8 cellular contexts compared by ENCODE assay signal in genomic region chr5:77972545-77973252, GRCh38.
DNase-seq lines count a peak whose midpoint lies in the region; ATAC-seq, FAIRE-seq and TF ChIP-seq lines count a peak whose summit lies in the region.

No MANE protein-coding gene starts in this region.

- peak overlapping the region; percentile 48 for H2BK15ac ChIP-seq in mesenchymal stem cell (ENCODE audit: low read depth, poor library complexity, severe bottlenecking)

- H2BK120ac ChIP-seq in mesenchymal stem cell (ENCODE audit: low read depth, low read length): no peak overlapping the region

- no peak overlapping the region for H3K4ac ChIP-seq in mesenchymal stem cell (ENCODE audit: low read depth in 1 of 2, low read length in 2 of 2)

- H3K9me3 ChIP-seq in mesenchymal stem cell (ENCODE audit: control insufficient read depth, low read length): no peaks in the 10 kb centered on the region
- no peaks in the 10 kb centered on the region for H3K9me3 ChIP-seq in upper lobe of right lung

- H3K14ac ChIP-seq in mesenchymal stem cell (ENCODE audit: low read length in 2 of 2): no peak overlapping the region

- H3K79me1 ChIP-seq in mesenchymal stem cell (replicated peaks; ENCODE audit: low read length, poor library complexity, severe bottlenecking): no peaks in the 10 kb centered on the region

- H2AFZ ChIP-seq in mesenchymal stem cell (ENCODE audit: low read depth, low read length): no peak overlapping the region

- no peak overlapping the region for H2BK5ac ChIP-seq in mesenchymal stem cell (ENCODE audit: low read depth, low read length, poor library complexity, severe bottlenecking)

- H3K27ac ChIP-seq in mesenchymal stem cell (ENCODE audit: low read length, poor library complexity, severe bottlenecking) (no peak overlapping the region), upper lobe of right lung (no peak overlapping the region)

- TF ChIP-seq CTCF in bronchial epithelial cell (IDR thresholded peaks at IDR 0.05; ENCODE audit: insufficient read depth, low read length, severe bottlenecking) (peak; percentile 10), upper lobe of right lung (IDR thresholded peaks at IDR 0.05) (peak; percentile 11)

- no peak overlapping the region for H4K8ac ChIP-seq in mesenchymal stem cell (ENCODE audit: low read length)

- no peak overlapping the region for H2AK5ac ChIP-seq in mesenchymal stem cell (ENCODE audit: low read length, severe bottlenecking)

- no peak overlapping the region for H4K91ac ChIP-seq in mesenchymal stem cell (ENCODE audit: low read length)

- H3K36me3 ChIP-seq in bronchial epithelial cell (ENCODE audit: control insufficient read depth, insufficient read depth, low read length) (no peaks in the 10 kb centered on the region), mesenchymal stem cell (ENCODE audit: control insufficient read depth in 1 of 2, insufficient read depth in 2 of 2, low read depth in 1 of 2, low read length in 2 of 2) (no peaks in the 10 kb centered on the region), upper lobe of right lung (no peaks in the 10 kb centered on the region)

- H2BK12ac ChIP-seq in mesenchymal stem cell (ENCODE audit: low read length in 2 of 2): no peak overlapping the region

- no peak overlapping the region for H3K18ac ChIP-seq in mesenchymal stem cell (ENCODE audit: low read depth in 1 of 2, low read length in 2 of 2)

- H3K4me2 ChIP-seq in mesenchymal stem cell (ENCODE audit: low read length, poor library complexity, severe bottlenecking): peak overlapping the region; percentile 71

- 8% methylated on average over 37 of the region's 54 CpGs for WGBS in mesenchymal stem cell

- peaks cover 7% of the 10 kb centered on the region for H3K4me1 ChIP-seq in mesenchymal stem cell (ENCODE audit: control insufficient read depth, insufficient read depth, low read depth, low read length)
- H3K4me1 ChIP-seq in upper lobe of right lung: peaks cover 11% of the 10 kb centered on the region

- H3K23ac ChIP-seq in mesenchymal stem cell (ENCODE audit: low read length in 2 of 2): peak overlapping the region in 1 of 2 experiments; percentile 9

- ATAC-seq in upper lobe of right lung: peak; percentile 61

- DNase-seq in stimulated activated CD4-positive, alpha-beta T cell treated with anti-CD3 and anti-CD28 coated beads, Interleukin-12 subunit alpha, Interleukin-12 subunit beta, amount 100 ng/mL, for 4 hours: peak; percentile 17
- DNase-seq in stimulated activated CD4-positive, alpha-beta T cell treated with anti-CD3 and anti-CD28 coated beads, Interleukin-1b, Interleukin-23, amount 100 ng/mL, for 48 hours: no peak
- DNase-seq in NAMALWA (ENCODE audit: low spot score) (peak; percentile 23), bronchial epithelial cell (ENCODE audit: low read depth) (no peak), mesenchymal stem cell (no peak), upper lobe of right lung (no peak), NCI-H2171 treated with DMSO at 0.1 percent for 48 hours (lab: John Stamatoyannopoulos, UW) (no peak), NCI-H2196 treated with DMSO at 0.1 percent for 48 hours (lab: John Stamatoyannopoulos, UW; ENCODE audit: unreplicated experiment) (no peak)

- FAIRE-seq in bronchial epithelial cell (lab: Jason Lieb, UNC): no peak

- H3K27me3 ChIP-seq in bronchial epithelial cell (ENCODE audit: control insufficient read depth, insufficient read depth, low read length): peaks cover 28% of the 10 kb centered on the region
- H3K27me3 ChIP-seq in mesenchymal stem cell (ENCODE audit: control insufficient read depth in 1 of 2, insufficient read depth in 1 of 2, low read length in 2 of 2): peaks cover 41 to 67% of the 10 kb centered on the region in 2 experiments
- peaks cover 49% of the 10 kb centered on the region for H3K27me3 ChIP-seq in upper lobe of right lung

- intact Hi-C loops in upper lobe of right lung (cut with DNase I): no loop called here

- H3K9ac ChIP-seq in mesenchymal stem cell (ENCODE audit: low read length): peak overlapping the region; percentile 30

- H3K4me3 ChIP-seq in bronchial epithelial cell (ENCODE audit: low read depth, low read length) (no peak overlapping the region), mesenchymal stem cell (ENCODE audit: insufficient read depth in 1 of 2, low read depth in 1 of 2, low read length in 2 of 2) (peak overlapping the region; percentile 1 to 68), upper lobe of right lung (peak overlapping the region; percentile 26)

Comparison
In these comparisons a context has a peak if more than half of its experiments do, and no peak if none do; other contexts are left out.
1. DNase-seq: peak in stimulated activated CD4-positive, alpha-beta T cell treated with anti-CD3 and anti-CD28 coated beads, Interleukin-12 subunit alpha, Interleukin-12 subunit beta, amount 100 ng/mL, for 4 hours (single experiment) and NAMALWA (single experiment); none in stimulated activated CD4-positive, alpha-beta T cell treated with anti-CD3 and anti-CD28 coated beads, Interleukin-1b, Interleukin-23, amount 100 ng/mL, for 48 hours (single experiment), bronchial epithelial cell (single experiment), mesenchymal stem cell (single experiment), upper lobe of right lung (single experiment), NCI-H2171 treated with DMSO at 0.1 percent for 48 hours (single experiment) and NCI-H2196 treated with DMSO at 0.1 percent for 48 hours (single experiment).